8 cellular contexts compared by ENCODE assay signal in the genomic region with DNA sequence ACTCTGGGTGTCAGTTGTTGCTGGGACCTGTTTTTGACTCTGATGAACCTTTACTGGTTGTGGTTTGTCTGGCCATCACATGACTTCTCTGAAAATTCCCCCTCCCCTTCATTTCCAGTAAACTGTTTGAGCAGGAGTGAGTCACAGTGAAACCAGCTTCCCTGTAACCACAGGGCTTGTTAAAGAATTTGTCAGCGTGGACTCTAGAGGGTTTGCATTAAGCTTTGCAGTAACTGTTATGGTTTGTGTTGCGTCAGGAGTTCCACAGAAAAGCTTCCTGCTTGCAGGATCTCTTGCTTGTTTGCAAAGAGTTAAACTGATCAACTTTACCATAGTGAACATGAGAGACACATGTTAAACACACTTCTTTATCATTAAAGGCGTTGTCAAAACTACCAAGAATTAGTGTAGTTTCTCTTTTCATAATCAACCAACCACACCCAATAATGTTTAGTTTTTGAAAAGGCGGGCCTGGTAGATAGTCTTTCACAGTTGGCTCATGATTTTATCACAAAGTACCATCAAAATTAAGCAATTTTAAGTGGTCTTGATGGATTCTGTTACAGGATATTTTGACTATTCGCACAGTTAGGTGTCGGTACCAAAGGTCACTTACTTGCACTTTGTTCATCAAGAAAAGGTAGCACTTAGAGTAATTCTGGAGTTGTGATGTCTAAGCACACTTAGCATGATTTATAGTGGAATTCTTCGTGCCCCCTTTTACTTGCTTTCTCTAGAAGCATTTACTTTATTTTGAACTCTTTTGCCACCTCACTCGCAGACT.
DNase-seq lines count a peak whose midpoint lies in the region; ATAC-seq and TF ChIP-seq lines count a peak whose summit lies in the region.

No MANE protein-coding gene starts in this region.

- 3 to 11% (median 6%) methylated on average over 8 of the region's 8 CpGs for WGBS in stomach, 5 donors

- no peak for TF ChIP-seq POLR2A in stomach (IDR thresholded peaks at IDR 0.05)

- no peaks in the 10 kb centered on the region for H3K27me3 ChIP-seq in stomach

- intact Hi-C loops in natural killer cell (cut with micrococcal nuclease) (loop anchor here (1.0 to 10.0 kb wide), 3 partner anchors 43 to 608 kb away; partner anchors contain the start of gene USP32), stomach (cut with DNase I; ENCODE audit: low total_unique reads) (no loop called here)

- H3K9me3 Mint-ChIP-seq in natural killer cell: no peaks in the 10 kb centered on the region

- DNase-seq in AG10803 (ENCODE audit: low read depth): peak; percentile 100
- DNase-seq in NOMO-1 treated with DMSO at 0.1 percent for 48 hours (lab: John Stamatoyannopoulos, UW; ENCODE audit: unreplicated experiment): peak; percentile 99
- peak; percentile 70 for DNase-seq in activated CD8-positive, alpha-beta memory T cell treated with anti-CD3 and anti-CD28 coated beads, Interleukin-2, amount 50 U/mL, for 24 hours (ENCODE audit: extremely low read depth)
- peak; percentile 100 for DNase-seq in epithelial cell of prostate (ENCODE audit: low read depth, low spot score)
- DNase-seq in natural killer cell: peak; percentile 52
- peak; percentile 61 for DNase-seq in stomach

- peaks cover 29 to 79% (median 51%) of the 10 kb centered on the region in 4 donors for H3K4me1 ChIP-seq in stomach

- no peaks in the 10 kb centered on the region for H3K27me3 Mint-ChIP-seq in natural killer cell (ENCODE audit: low read depth in 2 of 2)

- no peaks in the 10 kb centered on the region for H3K36me3 Mint-ChIP-seq in natural killer cell

- ATAC-seq in GM18870 (IDR thresholded peaks at IDR 0.05; ENCODE audit: unreplicated experiment) (peak; percentile 86), HG03097 (IDR thresholded peaks at IDR 0.05; ENCODE audit: low FRiP score, unreplicated experiment) (peak; percentile 89), natural killer cell (peak; percentile 89 to 96 (median 94))

- no peaks in the 10 kb centered on the region for H3K36me3 ChIP-seq in stomach

- no peaks in the 10 kb centered on the region for H3K9me3 ChIP-seq in stomach

- TF ChIP-seq EP300 in stomach (IDR thresholded peaks at IDR 0.05): peak; percentile 86

- peaks cover 28 to 29% of the 10 kb centered on the region in 2 donors for H3K4me1 Mint-ChIP-seq in natural killer cell

- peak overlapping the region; percentile 89 for H3K4me3 Mint-ChIP-seq in natural killer cell

- H3K27ac Mint-ChIP-seq in natural killer cell: peak overlapping the region; percentile 93 to 97

- H3K4me3 ChIP-seq in AG10803 (ENCODE audit: low read length) (no peak overlapping the region), stomach (peak overlapping the region in 3 of 4 donors; percentile 1 to 22 (median 17))

- TF ChIP-seq CTCF in AG10803 (conservative IDR thresholded peaks at IDR 0.05; ENCODE audit: low read length) (peak; percentile 32; the same call in 1 of the 2 replicates), natural killer cell (IDR thresholded peaks at IDR 0.05) (no peak), stomach (IDR thresholded peaks at IDR 0.05) (peak in 1 of 7 experiments; percentile 9)

- peak overlapping the region; percentile 99 for H3K27ac ChIP-seq in epithelial cell of prostate
- peak overlapping the region; percentile 72 to 96 (median 89) for H3K27ac ChIP-seq in stomach
